Comparison of ENCODE assay signal across 8 cellular contexts in genomic region chr7:35985126-35985754, GRCh38.
DNase-seq lines count a peak whose midpoint lies in the region; ATAC-seq, FAIRE-seq and TF ChIP-seq lines count a peak whose summit lies in the region.

No MANE protein-coding gene starts in this region.

- H3K79me2 ChIP-seq in Karpas-422 (ENCODE audit: low read length) (no peaks in the 10 kb centered on the region), osteoblast (ENCODE audit: insufficient read depth, low read length) (no peaks in the 10 kb centered on the region)

- no peak overlapping the region for H2AFZ ChIP-seq in Karpas-422 (ENCODE audit: low read length)
- H2AFZ ChIP-seq in osteoblast (ENCODE audit: low read length), result peak overlapping the region; percentile 32

- H3K9ac ChIP-seq in Karpas-422 (ENCODE audit: low read length), result no peak overlapping the region

- TF ChIP-seq CTCF in RWPE2 (IDR thresholded peaks at IDR 0.05; ENCODE audit: poor library complexity, severe bottlenecking) (peak; percentile 87), osteoblast (IDR thresholded peaks at IDR 0.05; ENCODE audit: extremely low read depth, low read depth, low read length) (peak; percentile 95), tibial artery (IDR thresholded peaks at IDR 0.05) (peak; percentile 92 to 98)

- H3K9me2 ChIP-seq in Karpas-422 (replicated peaks; ENCODE audit: insufficient read depth, low read length), result no peaks in the 10 kb centered on the region

- H3K27me3 ChIP-seq in Karpas-422 (ENCODE audit: low read length) (no peaks in the 10 kb centered on the region), RWPE2 (ENCODE audit: insufficient read depth, poor library complexity, severe bottlenecking) (no peaks in the 10 kb centered on the region), osteoblast (ENCODE audit: insufficient read depth, low read length) (no peaks in the 10 kb centered on the region), tibial artery (no peaks in the 10 kb centered on the region)

- H3K4me1 ChIP-seq in Karpas-422 (ENCODE audit: low read length) (no peaks in the 10 kb centered on the region), RWPE2 (ENCODE audit: insufficient read depth, poor library complexity, severe bottlenecking) (no peaks in the 10 kb centered on the region), osteoblast (ENCODE audit: insufficient read depth, low read length) (no peaks in the 10 kb centered on the region), tibial artery (peaks cover 0 to 28% (median 24%) of the 10 kb centered on the region in 4 donors)

- H4K20me1 ChIP-seq in Karpas-422 (ENCODE audit: insufficient read depth, low read depth, low read length), result no peaks in the 10 kb centered on the region
- no peaks in the 10 kb centered on the region for H4K20me1 ChIP-seq in osteoblast (ENCODE audit: insufficient read depth, low read length)

- intact Hi-C loops in tibial artery (cut with DNase I; ENCODE audit: low total_unique reads), result loop anchor here (2.0 to 10.0 kb wide), 4 partner anchors 170 to 334 kb away; partner anchors contain the start of gene EEPD1

- DNase-seq in DMS53 treated with DMSO at 0.1 percent for 48 hours (lab: John Stamatoyannopoulos, UW; ENCODE audit: unreplicated experiment), result peak; percentile 53
- DNase-seq in Karpas-422, result peak; percentile 92
- DNase-seq in RWPE2 (ENCODE audit: low spot score), result no peak
- DNase-seq in activated T-helper 9 cell treated with anti-CD3 and anti-CD28 coated beads, Interleukin-2, amount 50 U/mL, for 16 hours (ENCODE audit: low read depth), result peak; percentile 66
- peak; percentile 66 to 79 for DNase-seq in frontal cortex (ENCODE audit: low spot score in 2 of 2)
- DNase-seq in osteoblast (ENCODE audit: insufficient read length, low spot score, missing footprints), result peak; percentile 92
- DNase-seq in tibial artery, result peak; percentile 81 to 87

- H3K4me3 ChIP-seq in Karpas-422 (ENCODE audit: low read length) (no peak overlapping the region), RWPE2 (ENCODE audit: severe bottlenecking) (no peak overlapping the region), osteoblast (ENCODE audit: insufficient read depth, low read length) (no peak overlapping the region), tibial artery (no peak overlapping the region)

- H3K36me3 ChIP-seq in Karpas-422 (ENCODE audit: insufficient read depth, low read length), result no peaks in the 10 kb centered on the region
- no peaks in the 10 kb centered on the region for H3K36me3 ChIP-seq in RWPE2 (ENCODE audit: low read depth)
- no peaks in the 10 kb centered on the region for H3K36me3 ChIP-seq in osteoblast (ENCODE audit: insufficient read depth, low read length)
- no peaks in the 10 kb centered on the region for H3K36me3 ChIP-seq in tibial artery

- H3K27ac ChIP-seq in Karpas-422 (ENCODE audit: low read length), result no peak overlapping the region
- H3K27ac ChIP-seq in RWPE2 (ENCODE audit: poor library complexity, severe bottlenecking), result no peak overlapping the region
- H3K27ac ChIP-seq in osteoblast (ENCODE audit: low read depth, low read length), result no peak overlapping the region
- no peak overlapping the region for H3K27ac ChIP-seq in tibial artery

- FAIRE-seq in frontal cortex (lab: Jason Lieb, UNC), result no peak

- H3K4me2 ChIP-seq in Karpas-422 (ENCODE audit: low read depth, low read length, poor library complexity, severe bottlenecking), result no peak overlapping the region
- H3K4me2 ChIP-seq in osteoblast (ENCODE audit: insufficient read depth, low read length), result no peak overlapping the region

- ATAC-seq in GM21619 (IDR thresholded peaks at IDR 0.05; ENCODE audit: unreplicated experiment) (peak; percentile 95), RWPE2 (ENCODE audit: low read depth) (peak; percentile 97)

- H3K9me3 ChIP-seq in Karpas-422 (ENCODE audit: low read length) (no peaks in the 10 kb centered on the region), RWPE2 (ENCODE audit: severe bottlenecking) (no peaks in the 10 kb centered on the region), osteoblast (ENCODE audit: low read depth, low read length) (no peaks in the 10 kb centered on the region), tibial artery (no peaks in the 10 kb centered on the region)
